In genomic region chr1:2930971-2931721, GRCh38 we compare ENCODE assay signal across 22 cellular contexts.
"Had no signal": no experiment of that assay in that cellular context is flagged by ENCODE, and none has a peak within 500 bp of the region (broad histone marks: within the 10 kb centered on the region; RNA-seq: fewer than 3 reads in every experiment).

No MANE protein-coding gene starts in this region.

- H3K4me2 ChIP-seq: hepatocyte had no signal

- H3K4me3 ChIP-seq: colonic mucosa, esophagus squamous epithelium, gastroesophageal sphincter, heart left ventricle, hepatocyte, left lung, lower lobe of right lung, mucosa of descending colon had no signal

- H3K9me3 ChIP-seq: colonic mucosa, esophagus squamous epithelium, heart left ventricle, left lung, lower lobe of right lung, mucosa of descending colon had no signal

- H2AFZ ChIP-seq: hepatocyte had no signal

- ATAC-seq: effector memory CD8-positive, alpha-beta T cell; esophagus mucosa; foreskin keratinocyte; gastroesophageal sphincter; heart left ventricle; left lung; left ventricle myocardium superior; lower lobe of right lung; mucosa of descending colon had no signal

- H3K4me1 ChIP-seq: colonic mucosa, esophagus squamous epithelium, foreskin keratinocyte, left lung, lower lobe of right lung had no signal

- H3K27ac ChIP-seq: colonic mucosa, epithelial cell of prostate, esophagus squamous epithelium, foreskin keratinocyte, gastroesophageal sphincter, heart left ventricle, hepatocyte, left lung, lower lobe of right lung had no signal

- H3K36me3 ChIP-seq: colonic mucosa, esophagus squamous epithelium, gastroesophageal sphincter, heart left ventricle, left lung, lower lobe of right lung had no signal

- DNase-seq: colonic mucosa; cortex of kidney; effector CD8-positive, alpha-beta T cell; effector memory CD8-positive, alpha-beta T cell; endodermal cell; erythroblast; esophagus squamous epithelium; foreskin keratinocyte; heart left ventricle; hypothalamus; immature natural killer cell; islet precursor cell; kidney glomerular epithelial cell; left ventricle myocardium superior; lower lobe of right lung; mesenchymal stem cell had no signal

- H3K27me3 ChIP-seq: colonic mucosa, foreskin keratinocyte, hepatocyte had no signal
